Comparison of ENCODE assay signal across 11 cellular contexts in genomic region chr15:64137226-64137833, GRCh38. TPM values are rescaled to one million over a fixed set of nuclear protein-coding genes. Genes with fewer than 3 reads are reported as not detected.
DNase-seq lines count a peak whose midpoint lies in the region; ATAC-seq and TF ChIP-seq lines count a peak whose summit lies in the region.
"Had no signal": no experiment of that assay in that cellular context is flagged by ENCODE, and none has a peak within 500 bp of the region (broad histone marks: within the 10 kb centered on the region; RNA-seq: fewer than 3 reads in every experiment).

No MANE protein-coding gene starts in this region.

- no peaks in the 10 kb centered on the region for H3K9me3 ChIP-seq in left lung

- peaks cover 0 to 7% of the 10 kb centered on the region in 2 donors for H3K4me1 ChIP-seq in left lung

- H3K27me3 ChIP-seq in layer of hippocampus (ENCODE audit: control insufficient read depth, insufficient read depth, low read length): no peaks in the 10 kb centered on the region
- no peaks in the 10 kb centered on the region for H3K27me3 ChIP-seq in left lung

- no peak overlapping the region for H3K4me3 ChIP-seq in left lung

- no peak overlapping the region for H3K4me3 Mint-ChIP-seq in activated CD8-positive, alpha-beta memory T cell treated with anti-CD3 and anti-CD28 coated beads, Interleukin-2, amount 10 ng/mL, durations not matched to agents 7 days and 5 days

- H3K27ac Mint-ChIP-seq in activated CD8-positive, alpha-beta memory T cell treated with anti-CD3 and anti-CD28 coated beads, Interleukin-2, amount 10 ng/mL, durations not matched to agents 7 days and 5 days: no peak overlapping the region

- peak; percentile 20 for ATAC-seq in activated CD8-positive, alpha-beta memory T cell treated with anti-CD3 and anti-CD28 coated beads, Interleukin-2, amount 10 ng/mL, durations not matched to agents 7 days and 5 days
- ATAC-seq in GM19455 (IDR thresholded peaks at IDR 0.05; ENCODE audit: unreplicated experiment): no peak
- no peak for ATAC-seq in left lung
- ATAC-seq in HG03135 (IDR thresholded peaks at IDR 0.05; ENCODE audit: unreplicated experiment): no peak
- ATAC-seq: activated CD4-positive, CD25-positive, alpha-beta regulatory T cell treated with anti-CD3 and anti-CD28 coated beads, Interleukin-2, amount 50 U/mL, for 24 hours had no signal

- CTCF ChIA-PET in activated CD8-positive, alpha-beta memory T cell treated with anti-CD3 and anti-CD28 coated beads, Interleukin-2, amount 10 ng/mL, durations not matched to agents 7 days and 5 days (lab: Charles Lee): no interaction called here

- DNase-seq in activated CD8-positive, alpha-beta memory T cell treated with anti-CD3 and anti-CD28 coated beads, Interleukin-2, amount 10 ng/mL, durations not matched to agents 7 days and 5 days: no peak
- no peak for DNase-seq in activated CD8-positive, alpha-beta memory T cell treated with anti-CD3 and anti-CD28 coated beads for 24 hours
- no peak for DNase-seq in left lung
- DNase-seq: activated effector memory CD4-positive, alpha-beta T cell treated with anti-CD3 and anti-CD28 coated beads, Interleukin-2, amount 50 U/mL, for 16 hours; SHP77 had no signal

- TF ChIP-seq CTCF in left lung (IDR thresholded peaks at IDR 0.05): no peak

- intact Hi-C loops in left lung (cut with DNase I): no loop called here

- H3K27ac ChIP-seq in angular gyrus (ENCODE audit: low read depth, low read length) (peak overlapping the region; percentile 80), layer of hippocampus (ENCODE audit: low read depth, low read length) (peak overlapping the region; percentile 84), temporal lobe (ENCODE audit: low read depth, low read length) (peak overlapping the region; percentile 82), left lung (no peak overlapping the region)

- H3K4me1 Mint-ChIP-seq in activated CD8-positive, alpha-beta memory T cell treated with anti-CD3 and anti-CD28 coated beads, Interleukin-2, amount 10 ng/mL, durations not matched to agents 7 days and 5 days: no peaks in the 10 kb centered on the region

- no peaks in the 10 kb centered on the region for H3K27me3 Mint-ChIP-seq in activated CD8-positive, alpha-beta memory T cell treated with anti-CD3 and anti-CD28 coated beads, Interleukin-2, amount 10 ng/mL, durations not matched to agents 7 days and 5 days

- H3K36me3 Mint-ChIP-seq in activated CD8-positive, alpha-beta memory T cell treated with anti-CD3 and anti-CD28 coated beads, Interleukin-2, amount 10 ng/mL, durations not matched to agents 7 days and 5 days: peaks cover 16% of the 10 kb centered on the region

- H3K36me3 ChIP-seq in left lung: peaks cover 3 to 79% of the 10 kb centered on the region in 2 donors

- H3K9me3 Mint-ChIP-seq in activated CD8-positive, alpha-beta memory T cell treated with anti-CD3 and anti-CD28 coated beads, Interleukin-2, amount 10 ng/mL, durations not matched to agents 7 days and 5 days (ENCODE audit: low read depth): no peaks in the 10 kb centered on the region

RNA-seq across cellular contexts. Expression of gene SNX22, which starts 14.2 kb away (rescaled TPM):
- under 1 TPM; 0.21 to 0.35 TPM for total RNA-seq in activated CD8-positive, alpha-beta memory T cell treated with anti-CD3 and anti-CD28 coated beads, Interleukin-2, amount 10 ng/mL, durations not matched to agents 7 days and 5 days
- total RNA-seq in temporal lobe (4.2 TPM), left lung (1 to 10 TPM; 6.2 to 7.4 TPM)

RNA-seq across cellular contexts. Expression of gene PPIB, which starts 25.5 kb away (rescaled TPM):
- 100 to 1,000 TPM; 308 to 386 TPM for total RNA-seq in activated CD8-positive, alpha-beta memory T cell treated with anti-CD3 and anti-CD28 coated beads, Interleukin-2, amount 10 ng/mL, durations not matched to agents 7 days and 5 days
- 88.0 TPM for total RNA-seq in temporal lobe
- 100 to 1,000 TPM; 554 to 728 TPM for total RNA-seq in left lung

RNA-seq across cellular contexts. Expression of gene SNX1, which starts 41.5 kb away (rescaled TPM):
- total RNA-seq in activated CD8-positive, alpha-beta memory T cell treated with anti-CD3 and anti-CD28 coated beads, Interleukin-2, amount 10 ng/mL, durations not matched to agents 7 days and 5 days: 100 to 1,000 TPM; 108 to 114 TPM
- total RNA-seq in temporal lobe (26.8 TPM), left lung (100 to 1,000 TPM; 150 to 160 TPM)

RNA-seq across cellular contexts. Expression of gene CIAO2A, which starts 43.7 kb away (rescaled TPM):
- total RNA-seq in activated CD8-positive, alpha-beta memory T cell treated with anti-CD3 and anti-CD28 coated beads, Interleukin-2, amount 10 ng/mL, durations not matched to agents 7 days and 5 days: 10 to 100 TPM; 66.4 to 80.2 TPM
- 29.0 TPM for total RNA-seq in temporal lobe
- total RNA-seq in left lung: 10 to 100 TPM; 51.4 to 73.0 TPM

Comparison
In these comparisons a context has a peak if more than half of its experiments do, and no peak if none do; other contexts are left out.
1. H3K27ac ChIP-seq: peak in angular gyrus (single experiment), layer of hippocampus (single experiment) and temporal lobe (single experiment); none in left lung (0 of 2).